Comparison of ENCODE assay signal across 12 cellular contexts in the genomic region with DNA sequence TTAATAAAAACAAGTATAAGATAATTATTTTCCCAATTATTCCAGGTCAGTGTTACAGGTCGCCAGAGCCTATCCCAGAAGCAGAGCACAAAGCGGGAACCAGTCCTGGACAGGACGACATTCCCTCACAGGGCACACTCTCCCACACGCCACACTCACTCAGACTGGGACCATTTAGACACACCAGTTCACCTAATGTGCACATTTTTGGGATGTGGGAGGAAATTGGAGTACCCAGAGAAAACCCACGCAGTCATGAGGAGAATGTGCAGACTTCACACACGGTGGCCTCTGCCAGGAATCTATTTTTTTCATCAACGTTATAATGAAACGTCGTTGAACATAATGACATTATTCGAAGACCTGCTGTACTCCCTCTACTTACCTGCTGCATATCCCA.
"Had no signal": no experiment of that assay in that cellular context is flagged by ENCODE, and none has a peak within 500 bp of the region (broad histone marks: within the 10 kb centered on the region; RNA-seq: fewer than 3 reads in every experiment).

No MANE protein-coding gene starts in this region.

- H3K4me3 ChIP-seq: testis, uterus had no signal

- H3K27ac ChIP-seq: testis, uterus had no signal

- H3K27me3 ChIP-seq: testis, uterus had no signal

- DNase-seq: activated B cell treated with CpG ODN at 0.5 μM for 24 hours; activated CD4-positive, alpha-beta T cell treated with anti-CD3 and anti-CD28 coated beads, Interleukin-2, amount 50 U/mL, for 1 hour; amniotic stem cell; glutamatergic neuron; left colon; occipital lobe; stimulated activated CD4-positive, alpha-beta T cell treated with anti-CD3 and anti-CD28 coated beads, Interleukin-4, amount 100 ng/mL, for 4 hours; stimulated activated naive CD8-positive, alpha-beta T cell treated with anti-CD3 and anti-CD28 coated beads, Interleukin-15, amount 100 ng/mL, for 72 hours; T-helper 17 cell; testis; uterus had no signal

- H3K9me3 ChIP-seq: testis, uterus had no signal

- H3K36me3 ChIP-seq: uterus had no signal

- H3K4me1 ChIP-seq: testis, uterus had no signal

- ATAC-seq: activated naive CD4-positive, alpha-beta T cell treated with anti-CD3 and anti-CD28 coated beads, Interleukin-2, amount 50 U/mL, for 72 hours; left colon; stimulated activated naive CD8-positive, alpha-beta T cell treated with anti-CD3 and anti-CD28 coated beads, Interleukin-15, amount 100 ng/mL, for 72 hours; T-helper 17 cell had no signal
